23 cellular contexts compared by ENCODE assay signal in the genomic region with DNA sequence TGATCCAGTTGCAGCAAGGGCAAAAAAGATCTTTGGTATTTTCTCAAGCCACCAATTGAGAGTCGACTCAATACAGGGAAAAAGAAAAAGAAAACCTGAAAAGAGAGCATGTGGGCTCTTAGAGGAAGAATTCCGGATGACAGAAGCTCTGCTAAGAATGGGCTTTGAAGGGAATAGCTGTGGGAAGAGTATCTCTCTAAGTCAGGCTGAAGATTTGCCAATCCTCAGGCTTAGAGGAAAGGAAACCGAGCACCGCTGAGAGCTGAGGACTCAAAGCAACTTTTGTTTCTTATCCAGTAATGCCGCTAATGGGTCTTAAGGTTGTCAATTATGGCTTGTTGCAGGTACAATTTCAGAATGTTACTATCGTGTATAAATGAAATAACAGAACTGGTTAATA.
"Had no signal": no experiment of that assay in that cellular context is flagged by ENCODE, and none has a peak within 500 bp of the region (broad histone marks: within the 10 kb centered on the region; RNA-seq: fewer than 3 reads in every experiment).

No MANE protein-coding gene starts in this region.

- H3K27me3 ChIP-seq: cardiac muscle cell, tibial nerve had no signal

- DNase-seq: activated CD4-positive, alpha-beta T cell treated with anti-CD3 and anti-CD28 coated beads for 48 hours; activated CD4-positive, alpha-beta T cell treated with anti-CD3 and anti-CD28 coated beads, Interleukin-2, amount 50 U/mL, for 48 hours; activated CD8-positive, alpha-beta memory T cell treated with anti-CD3 and anti-CD28 coated beads for 24 hours; activated gamma-delta T cell; activated naive CD4-positive, alpha-beta T cell treated with anti-CD3 and anti-CD28 coated beads, Interleukin-2, amount 10 ng/mL, durations not matched to agents 7 days and 5 days; anterior cingulate cortex; cerebellar nuclear complex; cortex of kidney; foreskin fibroblast; hippocampal formation; kidney; left colon; naive thymus-derived CD4-positive, alpha-beta T cell; posterior cingulate gyrus; right cardiac atrium; stimulated activated CD4-positive, alpha-beta T cell treated with anti-CD3 and anti-CD28 coated beads, Interleukin-2, amount 100 ng/mL, for 48 hours; stimulated activated naive CD4-positive, alpha-beta T cell treated with Interleukin-2 at 50 U/mL for 16 hours; T-helper 9 cell had no signal

- H3K27ac ChIP-seq: cardiac muscle cell, tibial nerve, VCaP had no signal

- ATAC-seq: activated CD4-positive, CD25-positive, alpha-beta regulatory T cell treated with anti-CD3 and anti-CD28 coated beads, Interleukin-2, amount 50 U/mL, for 24 hours; esophagus mucosa; left colon; naive thymus-derived CD4-positive, alpha-beta T cell; right cardiac atrium had no signal

- H3K36me3 ChIP-seq: cardiac muscle cell, tibial nerve had no signal

- H3K4me3 ChIP-seq: cardiac muscle cell, tibial nerve had no signal
